ENCODE assay signal across 22 cellular contexts in the genomic region with DNA sequence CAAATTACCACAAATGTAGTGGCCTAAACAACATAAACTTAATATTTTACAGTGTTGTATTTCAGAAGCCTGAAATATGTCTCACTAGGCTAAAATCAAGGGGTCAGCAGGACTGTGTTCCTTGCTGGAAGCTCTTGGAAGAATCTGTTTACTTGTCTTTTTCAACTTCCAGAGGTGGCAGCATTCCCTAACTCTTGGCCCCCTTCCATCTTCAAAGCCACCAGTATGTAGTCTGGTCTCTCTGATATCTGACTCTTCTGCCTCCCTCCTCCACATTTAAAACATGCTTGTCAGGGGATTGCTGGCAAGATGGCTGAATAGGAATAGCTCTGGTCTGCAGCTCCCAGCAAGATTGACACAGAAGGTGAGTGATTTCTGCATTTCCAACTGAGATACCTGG.
A peak's percentile ranks its signal among the peaks of the same experiment; 100 is the strongest.
DNase-seq lines count a peak whose midpoint lies in the region; ATAC-seq and TF ChIP-seq lines count a peak whose summit lies in the region.
"Had no signal": no experiment of that assay in that cellular context is flagged by ENCODE, and none has a peak within 500 bp of the region (broad histone marks: within the 10 kb centered on the region; RNA-seq: fewer than 3 reads in every experiment).

No MANE protein-coding gene starts in this region.

- H3K36me3 ChIP-seq in neural progenitor cell, result no peaks in the 10 kb centered on the region
- H3K36me3 ChIP-seq: BLaER1, esophagus squamous epithelium, spleen had no signal

- no peak for ATAC-seq in GM21381 (IDR thresholded peaks at IDR 0.05; ENCODE audit: unreplicated experiment)
- ATAC-seq: natural killer cell treated with Interleukin-12 subunit alpha and Interleukin-12 subunit beta and Interleukin-15 and Interleukin-18, amount 100 ng/mL, for 72 hours had no signal

- no peaks in the 10 kb centered on the region for H4K20me1 ChIP-seq in neural progenitor cell (ENCODE audit: low read depth)
- H4K20me1 ChIP-seq: BLaER1 had no signal

- no peak overlapping the region for H3K9ac ChIP-seq in neural progenitor cell
- H3K9ac ChIP-seq: BLaER1 had no signal

- H3K27ac Mint-ChIP-seq in neural progenitor cell, result peak overlapping the region; percentile 57
- H3K27ac Mint-ChIP-seq: activated naive CD8-positive, alpha-beta T cell treated with anti-CD3 and anti-CD28 coated beads, Interleukin-2, amount 10 ng/mL, durations not matched to agents 7 days and 5 days; immature natural killer cell; natural killer cell treated with Interleukin-12 subunit alpha and Interleukin-12 subunit beta and Interleukin-15 and Interleukin-18, amount 100 ng/mL, for 72 hours had no signal

- H3K4me2 ChIP-seq in neural progenitor cell, result no peak overlapping the region
- H3K4me2 ChIP-seq: BLaER1 had no signal

- H3K4me1 ChIP-seq in neural progenitor cell, result peaks cover 12% of the 10 kb centered on the region
- H3K4me1 ChIP-seq: BLaER1, esophagus squamous epithelium had no signal

- H3K9me3 Mint-ChIP-seq in neural progenitor cell, result peaks cover 2% of the 10 kb centered on the region

- H3K27me3 ChIP-seq in neural progenitor cell, result no peaks in the 10 kb centered on the region
- H3K27me3 ChIP-seq: BLaER1, esophagus squamous epithelium, spleen had no signal

- no peaks in the 10 kb centered on the region for H3K36me3 Mint-ChIP-seq in neural progenitor cell
- H3K36me3 Mint-ChIP-seq: activated naive CD8-positive, alpha-beta T cell treated with anti-CD3 and anti-CD28 coated beads, Interleukin-2, amount 10 ng/mL, durations not matched to agents 7 days and 5 days; immature natural killer cell had no signal

- no peak for TF ChIP-seq CTCF in choroid plexus epithelial cell (conservative IDR thresholded peaks at IDR 0.05; ENCODE audit: low read depth, low read length)
- TF ChIP-seq CTCF in neural progenitor cell (IDR thresholded peaks at IDR 0.05), result peak; percentile 20

- H3K4me3 ChIP-seq in choroid plexus epithelial cell (ENCODE audit: low read depth, low read length) (no peak overlapping the region), neural progenitor cell (no peak overlapping the region)
- H3K4me3 ChIP-seq: BLaER1, esophagus squamous epithelium, lung, spleen had no signal

- H3K79me2 ChIP-seq in neural progenitor cell (ENCODE audit: low read depth), result no peaks in the 10 kb centered on the region

- H3K4me1 Mint-ChIP-seq in neural progenitor cell, result peaks cover 10% of the 10 kb centered on the region
- H3K4me1 Mint-ChIP-seq: activated naive CD8-positive, alpha-beta T cell treated with anti-CD3 and anti-CD28 coated beads, Interleukin-2, amount 10 ng/mL, durations not matched to agents 7 days and 5 days; central memory CD8-positive, alpha-beta T cell; immature natural killer cell had no signal

- DNase-seq in DMS 273 (lab: John Stamatoyannopoulos, UW; ENCODE audit: unreplicated experiment) (peak; percentile 42), DMS 273 treated with DMSO at 0.1 percent for 48 hours (lab: John Stamatoyannopoulos, UW) (no peak), OCI-M1 (lab: John Stamatoyannopoulos, UW) (peak; percentile 70), choroid plexus epithelial cell (ENCODE audit: low read depth) (peak; percentile 20), neural progenitor cell (ENCODE audit: low spot score) (no peak), NCI-H524 (lab: John Stamatoyannopoulos, UW) (no peak), NCI-H1417 (lab: John Stamatoyannopoulos, UW) (no peak)
- DNase-seq: 8988T; activated CD8-positive, alpha-beta memory T cell treated with anti-CD3 and anti-CD28 coated beads for 24 hours; activated naive CD8-positive, alpha-beta T cell treated with anti-CD3 and anti-CD28 coated beads, Interleukin-2, amount 10 ng/mL, durations not matched to agents 7 days and 5 days; effector CD8-positive, alpha-beta T cell; esophagus squamous epithelium; immature natural killer cell; NCI-H345; RPMI8226; spleen; substantia nigra had no signal

- peaks cover 2% of the 10 kb centered on the region for H3K27me3 Mint-ChIP-seq in neural progenitor cell (ENCODE audit: insufficient read depth, low read depth)
- H3K27me3 Mint-ChIP-seq: activated naive CD8-positive, alpha-beta T cell treated with anti-CD3 and anti-CD28 coated beads, Interleukin-2, amount 10 ng/mL, durations not matched to agents 7 days and 5 days; central memory CD8-positive, alpha-beta T cell; natural killer cell treated with Interleukin-12 subunit alpha and Interleukin-12 subunit beta and Interleukin-15 and Interleukin-18, amount 100 ng/mL, for 72 hours had no signal

- no peak overlapping the region for H3K4me3 Mint-ChIP-seq in neural progenitor cell
- H3K4me3 Mint-ChIP-seq: activated naive CD8-positive, alpha-beta T cell treated with anti-CD3 and anti-CD28 coated beads, Interleukin-2, amount 10 ng/mL, durations not matched to agents 7 days and 5 days; central memory CD8-positive, alpha-beta T cell; immature natural killer cell; natural killer cell treated with Interleukin-12 subunit alpha and Interleukin-12 subunit beta and Interleukin-15 and Interleukin-18, amount 100 ng/mL, for 72 hours had no signal

- no peaks in the 10 kb centered on the region for H3F3A ChIP-seq in neural progenitor cell (ENCODE audit: low read depth)

- no peak overlapping the region for H3K27ac ChIP-seq in neural progenitor cell
- H3K27ac ChIP-seq: BLaER1, esophagus squamous epithelium, spleen had no signal

- no peaks in the 10 kb centered on the region for H3K9me3 ChIP-seq in neural progenitor cell (ENCODE audit: low read depth)
- H3K9me3 ChIP-seq: BLaER1, esophagus squamous epithelium had no signal

- H2AFZ ChIP-seq in neural progenitor cell (replicated peaks), result peak overlapping the region; percentile 93

Comparison
In these comparisons a context has a peak if more than half of its experiments do, and no peak if none do; other contexts are left out.
1. DNase-seq: peak in DMS 273 (single experiment), OCI-M1 (single experiment) and choroid plexus epithelial cell (single experiment); none in DMS 273 treated with DMSO at 0.1 percent for 48 hours (single experiment), neural progenitor cell (single experiment), NCI-H524 (0 of 2) and NCI-H1417 (0 of 3).